In the genomic region with DNA sequence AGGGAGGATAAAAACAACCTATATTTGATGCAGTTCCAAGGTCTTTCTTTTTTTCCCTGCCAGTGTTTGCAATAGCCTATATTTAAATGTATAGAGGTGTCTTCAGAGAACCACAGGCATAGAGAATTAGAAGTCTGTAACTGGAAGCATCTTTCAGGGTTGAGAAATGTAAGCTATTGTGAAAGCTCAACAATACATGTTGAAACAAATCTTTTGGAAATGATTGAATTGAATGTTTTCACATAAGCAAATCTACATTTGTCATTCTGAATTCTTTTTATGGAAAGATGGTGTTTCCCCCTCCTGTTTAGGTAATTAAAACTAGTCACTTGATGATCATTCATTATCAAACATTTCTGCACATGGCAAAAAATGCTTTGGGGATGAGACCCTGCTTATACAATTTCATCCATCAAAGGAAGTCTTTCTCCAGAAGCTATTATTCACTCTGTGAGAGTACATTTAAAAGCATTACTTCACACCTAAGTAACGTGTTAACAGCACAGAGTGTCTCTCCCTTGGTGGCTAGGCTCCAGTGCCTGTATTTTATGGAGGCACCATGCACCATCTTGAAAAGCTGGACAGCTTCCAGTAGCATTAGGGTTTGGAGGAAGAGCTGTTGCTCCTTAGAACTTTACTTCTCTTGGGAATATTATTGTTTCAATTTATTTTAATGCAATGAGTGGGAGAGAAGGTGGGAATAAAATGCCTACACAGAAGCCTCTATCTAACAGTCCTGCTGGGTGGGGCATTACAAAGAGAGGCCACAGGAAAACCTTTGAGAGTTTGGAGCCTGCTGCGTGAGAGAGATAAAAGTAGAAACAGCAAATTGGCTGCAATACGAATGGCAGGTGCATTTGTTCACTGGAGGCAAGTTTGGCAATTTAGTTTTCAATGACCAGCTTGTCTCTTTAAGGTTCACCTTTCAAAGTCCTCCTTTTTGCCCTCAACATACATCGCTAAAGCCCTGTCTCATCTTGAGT, we compare ENCODE assay signal across 1 cellular context.
TF ChIP-seq lines count a peak whose summit lies in the region.

No MANE protein-coding gene starts in this region.

TF ChIP-seq in K562, 482 proteins besides CTCF, POLR2A, EP300 and RAD21 (continued from another document and continues in another):
- TF ChIP-seq BCOR (IDR thresholded peaks at IDR 0.05) (peak; percentile 17; the same call in 1 of the 2 replicates), KAT7 (CRISPR knock-in tag; IDR thresholded peaks at IDR 0.05; ENCODE audit: borderline replicate concordance) (no peak), PRMT5 (CRISPR knock-in tag; IDR thresholded peaks at IDR 0.05) (no peak), LEF1 (IDR thresholded peaks at IDR 0.05) (peak; percentile 72), ZNF239 (CRISPR knock-in tag; IDR thresholded peaks at IDR 0.05) (no peak), TOE1 (IDR thresholded peaks at IDR 0.05; ENCODE audit: borderline replicate concordance) (no peak), TOE1 (CRISPR knock-in tag; IDR thresholded peaks at IDR 0.05; ENCODE audit: borderline replicate concordance, low read depth) (no peak), ZNF584 (CRISPR knock-in tag; IDR thresholded peaks at IDR 0.05; ENCODE audit: low read depth) (no peak), HCFC1 (IDR thresholded peaks at IDR 0.05; ENCODE audit: low read depth, low read length) (no peak), COPS2 (conservative IDR thresholded peaks at IDR 0.05) (no peak), TCF7L2 (IDR thresholded peaks at IDR 0.05; ENCODE audit: low read depth, low read length) (no peak), FOXA3 (CRISPR knock-in tag; conservative IDR thresholded peaks at IDR 0.05 in 1 of 2, IDR thresholded peaks at IDR 0.05 in 1 of 2) (no peak), ZNF551 (CRISPR knock-in tag; IDR thresholded peaks at IDR 0.05) (no peak), GTF2B (IDR thresholded peaks at IDR 0.05; ENCODE audit: extremely low read depth, insufficient read length) (no peak), MYBL2 (IDR thresholded peaks at IDR 0.05; ENCODE audit: low read depth) (no peak), MYBL2 (CRISPR knock-in tag; IDR thresholded peaks at IDR 0.05; ENCODE audit: borderline replicate concordance) (no peak), POLR2AphosphoS5 (IDR thresholded peaks at IDR 0.05; ENCODE audit: control insufficient read depth, insufficient read depth, low read depth, low read length) (peak; percentile 81), BHLHE40 (IDR thresholded peaks at IDR 0.05; ENCODE audit: low read length) (0 out of 2 replicates have a peak, but pooled peaks have one; percentile 5), MAZ (CRISPR knock-in tag; conservative IDR thresholded peaks at IDR 0.05 in 1 of 2, IDR thresholded peaks at IDR 0.05 in 1 of 2) (no peak), LARP7 (IDR thresholded peaks at IDR 0.05) (no peak), ZMIZ1 (IDR thresholded peaks at IDR 0.05; ENCODE audit: low read depth in 2 of 2, low read length in 2 of 2) (peak in 1 of 2 experiments; percentile 75; a peak in 2 of 4 replicates), ZNF561 (CRISPR knock-in tag; conservative IDR thresholded peaks at IDR 0.05) (no peak), NUFIP1 (IDR thresholded peaks at IDR 0.05; ENCODE audit: partially characterized antibody) (no peak), FOXK1 (CRISPR knock-in tag; IDR thresholded peaks at IDR 0.05; ENCODE audit: borderline replicate concordance) (no peak), ZHX1 (conservative IDR thresholded peaks at IDR 0.05; ENCODE audit: low read length) (no peak), ZBTB17 (CRISPR knock-in tag; IDR thresholded peaks at IDR 0.05) (no peak), BRF2 (IDR thresholded peaks at IDR 0.05; ENCODE audit: borderline replicate concordance, insufficient read depth, insufficient read length) (no peak), SAFB (IDR thresholded peaks at IDR 0.05; ENCODE audit: borderline replicate concordance, low read depth, low read length) (no peak), NR2C2 (CRISPR knock-in tag; IDR thresholded peaks at IDR 0.05) (no peak), NR2C2 (tag; IDR thresholded peaks at IDR 0.05) (no peak), NCOA4 (IDR thresholded peaks at IDR 0.05; ENCODE audit: partially characterized antibody) (no peak), RBBP5 (IDR thresholded peaks at IDR 0.05; ENCODE audit: borderline replicate concordance, insufficient read depth, low read length, poor library complexity, severe bottlenecking) (peak; percentile 53), ZNF165 (CRISPR knock-in tag; IDR thresholded peaks at IDR 0.05; ENCODE audit: borderline replicate concordance) (no peak), CBFB (CRISPR knock-in tag; IDR thresholded peaks at IDR 0.05) (no peak), TAF7 (tag; IDR thresholded peaks at IDR 0.05) (no peak), NEUROD1 (IDR thresholded peaks at IDR 0.05; ENCODE audit: borderline replicate concordance, low read depth, low read length, partially characterized antibody) (no peak), ZFX (CRISPR knock-in tag; IDR thresholded peaks at IDR 0.05) (0 out of 2 replicates have a peak, but pooled peaks have one; percentile 15), ZNF384 (IDR thresholded peaks at IDR 0.05; ENCODE audit: low read depth, low read length) (no peak), PRPF4 (IDR thresholded peaks at IDR 0.05; ENCODE audit: insufficient read depth, low read depth, low read length, poor library complexity, severe bottlenecking) (no peak), HNRNPL (IDR thresholded peaks at IDR 0.05; ENCODE audit: low read depth, low read length) (no peak), NFE2L1 (tag; IDR thresholded peaks at IDR 0.05; ENCODE audit: borderline replicate concordance, low read depth) (no peak), CHD1 (IDR thresholded peaks at IDR 0.05; ENCODE audit: low read length) (no peak), SP1 (CRISPR knock-in tag; IDR thresholded peaks at IDR 0.05) (no peak), RFX5 (IDR thresholded peaks at IDR 0.05; ENCODE audit: low read depth, low read length) (no peak), NCOA2 (IDR thresholded peaks at IDR 0.05; ENCODE audit: partially characterized antibody in 2 of 2) (no peak), CEBPZ (IDR thresholded peaks at IDR 0.05; ENCODE audit: borderline replicate concordance, low read depth, low read length) (no peak), BRCA1 (IDR thresholded peaks at IDR 0.05) (no peak), BRCA1 (CRISPR knock-in tag; IDR thresholded peaks at IDR 0.05) (no peak), ZNF695 (CRISPR knock-in tag; IDR thresholded peaks at IDR 0.05) (no peak)
- TF ChIP-seq, protein P1, sequence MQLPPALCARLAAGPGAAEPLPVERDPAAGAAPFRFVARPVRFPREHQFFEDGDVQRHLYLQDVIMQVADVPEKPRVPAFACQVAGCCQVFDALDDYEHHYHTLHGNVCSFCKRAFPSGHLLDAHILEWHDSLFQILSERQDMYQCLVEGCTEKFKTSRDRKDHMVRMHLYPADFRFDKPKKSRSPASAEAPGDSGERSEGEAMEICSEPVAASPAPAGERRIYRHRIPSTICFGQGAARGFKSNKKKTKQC (CRISPR knock-in tag; IDR thresholded peaks at IDR 0.05), result no peak
- TF ChIP-seq, protein P2, sequence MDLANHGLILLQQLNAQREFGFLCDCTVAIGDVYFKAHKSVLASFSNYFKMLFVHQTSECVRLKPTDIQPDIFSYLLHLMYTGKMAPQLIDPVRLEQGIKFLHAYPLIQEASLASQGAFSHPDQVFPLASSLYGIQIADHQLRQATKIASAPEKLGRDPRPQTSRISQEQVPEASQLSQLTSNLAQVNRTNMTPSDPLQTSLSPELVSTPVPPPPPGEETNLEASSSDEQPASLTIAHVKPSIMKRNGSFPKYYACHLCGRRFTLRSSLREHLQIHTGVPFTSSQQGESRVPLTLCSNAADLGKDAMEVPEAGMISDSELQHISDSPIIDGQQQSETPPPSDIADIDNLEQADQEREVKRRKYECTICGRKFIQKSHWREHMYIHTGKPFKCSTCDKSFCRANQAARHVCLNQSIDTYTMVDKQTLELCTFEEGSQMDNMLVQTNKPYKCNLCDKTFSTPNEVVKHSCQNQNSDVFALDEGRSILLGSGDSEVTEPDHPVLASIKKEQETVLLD (IDR thresholded peaks at IDR 0.05), result no peak
- TF ChIP-seq, protein P3, sequence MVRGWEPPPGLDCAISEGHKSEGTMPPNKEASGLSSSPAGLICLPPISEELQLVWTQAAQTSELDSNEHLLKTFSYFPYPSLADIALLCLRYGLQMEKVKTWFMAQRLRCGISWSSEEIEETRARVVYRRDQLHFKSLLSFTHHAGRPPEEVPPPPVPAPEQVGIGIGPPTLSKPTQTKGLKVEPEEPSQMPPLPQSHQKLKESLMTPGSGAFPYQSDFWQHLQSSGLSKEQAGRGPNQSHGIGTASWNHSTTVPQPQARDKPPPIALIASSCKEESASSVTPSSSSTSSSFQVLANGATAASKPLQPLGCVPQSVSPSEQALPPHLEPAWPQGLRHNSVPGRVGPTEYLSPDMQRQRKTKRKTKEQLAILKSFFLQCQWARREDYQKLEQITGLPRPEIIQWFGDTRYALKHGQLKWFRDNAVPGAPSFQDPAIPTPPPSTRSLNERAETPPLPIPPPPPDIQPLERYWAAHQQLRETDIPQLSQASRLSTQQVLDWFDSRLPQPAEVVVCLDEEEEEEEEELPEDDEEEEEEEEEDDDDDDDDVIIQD (CRISPR knock-in tag; IDR thresholded peaks at IDR 0.05), result no peak
